In the genomic region with DNA sequence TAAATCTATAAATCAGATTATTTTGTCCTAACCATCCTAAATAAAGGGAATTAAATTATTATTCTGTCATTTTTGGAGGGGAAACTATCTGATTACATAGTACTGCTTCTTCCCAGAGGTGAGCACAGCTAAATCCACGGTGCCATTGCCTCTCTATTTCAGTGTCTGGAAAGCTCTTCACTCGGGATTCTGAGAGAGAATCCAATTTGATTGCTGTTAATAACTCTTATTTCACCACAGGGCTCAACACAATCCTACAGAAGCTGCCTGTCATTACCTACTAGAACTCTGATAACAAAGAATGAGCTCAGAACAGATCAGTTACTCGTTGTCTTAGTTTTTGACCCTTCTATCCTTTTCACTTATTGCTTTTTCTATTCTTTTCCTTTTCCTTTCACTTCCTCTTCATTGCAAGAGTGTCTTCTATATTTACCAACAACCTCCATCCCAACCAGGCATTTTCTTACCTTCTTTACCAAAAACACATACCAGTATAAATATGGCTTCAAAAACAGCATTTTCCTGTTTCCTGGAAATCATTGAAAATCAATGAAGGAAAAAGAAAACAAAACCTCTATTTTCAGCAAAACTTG, we compare ENCODE assay signal across 17 cellular contexts. TPM values are rescaled to one million over a fixed set of nuclear protein-coding genes. Genes with fewer than 3 reads are reported as not detected.
A peak's percentile ranks its signal among the peaks of the same experiment; 100 is the strongest.
DNase-seq lines count a peak whose midpoint lies in the region; ATAC-seq and TF ChIP-seq lines count a peak whose summit lies in the region.
"Had no signal": no experiment of that assay in that cellular context is flagged by ENCODE, and none has a peak within 500 bp of the region (broad histone marks: within the 10 kb centered on the region; RNA-seq: fewer than 3 reads in every experiment).

No MANE protein-coding gene starts in this region.

- no peaks in the 10 kb centered on the region for H3K27me3 ChIP-seq in CD4-positive, alpha-beta T cell (ENCODE audit: control insufficient read depth, insufficient read depth, low read length)
- H3K27me3 ChIP-seq: left lung, thyroid gland had no signal

- peak overlapping the region; percentile 96 for H3K27ac Mint-ChIP-seq in CD4-positive, alpha-beta T cell
- peak overlapping the region; percentile 69 for H3K27ac Mint-ChIP-seq in activated CD4-positive, alpha-beta memory T cell treated with anti-CD3 and anti-CD28 coated beads for 36 hours
- peak overlapping the region in 3 of 6 donors; percentile 0 to 70 (median 69) for H3K27ac Mint-ChIP-seq in naive B cell

- no peak for TF ChIP-seq CTCF in CD4-positive, alpha-beta T cell (IDR thresholded peaks at IDR 0.05)

- peak overlapping the region; percentile 47 for H3K4me3 Mint-ChIP-seq in CD4-positive, alpha-beta T cell
- H3K4me3 Mint-ChIP-seq in activated CD4-positive, alpha-beta memory T cell treated with anti-CD3 and anti-CD28 coated beads for 36 hours: no peak overlapping the region
- peak overlapping the region in 3 of 8 donors; percentile 14 to 43 (median 26) for H3K4me3 Mint-ChIP-seq in naive B cell

- H3K27me3 Mint-ChIP-seq in CD4-positive, alpha-beta T cell: no peaks in the 10 kb centered on the region
- H3K27me3 Mint-ChIP-seq in activated CD4-positive, alpha-beta memory T cell treated with anti-CD3 and anti-CD28 coated beads for 36 hours: no peaks in the 10 kb centered on the region
- H3K27me3 Mint-ChIP-seq in naive B cell: no peaks in the 10 kb centered on the region

- no peak overlapping the region for H3K27ac ChIP-seq in CD4-positive, alpha-beta T cell (ENCODE audit: low read depth, low read length)
- H3K27ac ChIP-seq: A549, C4-2B, left lung, thyroid gland had no signal

- CTCF ChIA-PET in CD4-positive, alpha-beta T cell (lab: Charles Lee): interaction anchor here (0.5 to 9.5 kb wide), 12 partner anchors 8 to 255 kb away, joined by 3 to 208 read pairs (median 4); partner anchors contain the start of gene OXNAD1
- CTCF ChIA-PET in activated CD4-positive, alpha-beta memory T cell treated with anti-CD3 and anti-CD28 coated beads for 36 hours (lab: Charles Lee): interaction anchor here (0.7 to 9.8 kb wide), 8 partner anchors 9 to 30 kb away, joined by 3 to 228 read pairs (median 7); no protein-coding TSS in a partner anchor

- H3K9me3 ChIP-seq in CD4-positive, alpha-beta T cell (ENCODE audit: control insufficient read depth, low read length): peaks cover 10% of the 10 kb centered on the region
- H3K9me3 ChIP-seq: thyroid gland had no signal

- ATAC-seq in activated CD4-positive, CD25-positive, alpha-beta regulatory T cell treated with anti-CD3 and anti-CD28 coated beads, Interleukin-2, amount 50 U/mL, for 24 hours: peak; percentile 15 to 27
- no peak for ATAC-seq in CD4-positive, alpha-beta T cell (ENCODE audit: poor library complexity)
- peak; percentile 37 to 66 for ATAC-seq in naive B cell (ENCODE audit: low read depth in 2 of 2)
- ATAC-seq in HG03139 (IDR thresholded peaks at IDR 0.05; ENCODE audit: unreplicated experiment): no peak
- ATAC-seq in HG02840 (IDR thresholded peaks at IDR 0.05; ENCODE audit: low FRiP score, unreplicated experiment): no peak
- ATAC-seq: A549, esophagus mucosa, left lung had no signal

- no peaks in the 10 kb centered on the region for H3K9me3 Mint-ChIP-seq in CD4-positive, alpha-beta T cell
- H3K9me3 Mint-ChIP-seq in activated CD4-positive, alpha-beta memory T cell treated with anti-CD3 and anti-CD28 coated beads for 36 hours: peaks cover 13% of the 10 kb centered on the region
- H3K9me3 Mint-ChIP-seq in naive B cell: peaks cover 0 to 6% (median 0%) of the 10 kb centered on the region in 7 donors

- peaks cover 94% of the 10 kb centered on the region for H3K36me3 Mint-ChIP-seq in CD4-positive, alpha-beta T cell (ENCODE audit: low read depth)
- H3K36me3 Mint-ChIP-seq in activated CD4-positive, alpha-beta memory T cell treated with anti-CD3 and anti-CD28 coated beads for 36 hours: peaks cover 39% of the 10 kb centered on the region
- peaks cover 11 to 17% of the 10 kb centered on the region in 2 donors for H3K36me3 Mint-ChIP-seq in naive B cell

- POLR2A ChIA-PET in CD4-positive, alpha-beta T cell (lab: Charles Lee): interaction anchor here (1.5 to 9.8 kb wide), 5 partner anchors 9 to 84 kb away, joined by 4 to 211 read pairs (median 23); partner anchors contain the start of genes DPH3 and OXNAD1
- POLR2A ChIA-PET in activated CD4-positive, alpha-beta memory T cell treated with anti-CD3 and anti-CD28 coated beads for 36 hours (lab: Charles Lee): interaction anchor here (1.0 to 1.9 kb wide), 3 partner anchors 9 to 229 kb away, joined by 3 to 5 read pairs (median 3); no protein-coding TSS in a partner anchor

- H3K4me1 Mint-ChIP-seq in CD4-positive, alpha-beta T cell (ENCODE audit: low read depth): peaks cover 91% of the 10 kb centered on the region
- H3K4me1 Mint-ChIP-seq in activated CD4-positive, alpha-beta memory T cell treated with anti-CD3 and anti-CD28 coated beads for 36 hours (ENCODE audit: low read depth): peaks cover 88% of the 10 kb centered on the region
- H3K4me1 Mint-ChIP-seq in naive B cell: peaks cover 28 to 44% (median 32%) of the 10 kb centered on the region in 3 donors

- no peak for DNase-seq in activated CD4-positive, CD25-positive, alpha-beta regulatory T cell treated with anti-CD3 and anti-CD28 coated beads, Interleukin-2, amount 50 U/mL, for 72 hours
- DNase-seq in CD4-positive, alpha-beta T cell: no peak
- DNase-seq in activated CD4-positive, alpha-beta memory T cell treated with anti-CD3 and anti-CD28 coated beads for 36 hours: no peak
- peak; percentile 11 for DNase-seq in naive B cell
- no peak for DNase-seq in stimulated activated CD4-positive, alpha-beta T cell treated with anti-CD3 and anti-CD28 coated beads, Interleukin-4, amount 100 ng/mL, for 4 hours
- DNase-seq: caudate nucleus, Kasumi-1, left lung, NCI-H1436, retina, thyroid gland had no signal

- intact Hi-C loops in CD4-positive, alpha-beta T cell (cut with DNase I, micrococcal nuclease): no loop called here
- intact Hi-C loops in activated CD4-positive, alpha-beta memory T cell treated with anti-CD3 and anti-CD28 coated beads for 36 hours (cut with micrococcal nuclease): no loop called here

RNA-seq across cellular contexts. Expression of gene OXNAD1, which starts 30.4 kb away (rescaled TPM):
- total RNA-seq in CD4-positive, alpha-beta T cell: 100 to 1,000 TPM; 135 TPM
- total RNA-seq in activated CD4-positive, alpha-beta memory T cell treated with anti-CD3 and anti-CD28 coated beads for 36 hours: 10 to 100 TPM; 23.5 to 24.0 TPM
- 10 to 100 TPM in 1 of 6 donors, 1 to 10 TPM in 5; 1.4 to 10.8 (median 6.7) TPM for polyA plus RNA-seq in naive B cell (ENCODE audit: low read depth in 6 of 6)

RNA-seq across cellular contexts. Expression of gene DPH3, which starts 30.7 kb away (rescaled TPM):
- total RNA-seq in CD4-positive, alpha-beta T cell: 10 to 100 TPM; 10.5 to 12.8 TPM
- 10 to 100 TPM; 23.4 TPM for total RNA-seq in activated CD4-positive, alpha-beta memory T cell treated with anti-CD3 and anti-CD28 coated beads for 36 hours
- polyA plus RNA-seq in naive B cell (ENCODE audit: low read depth in 6 of 6): 10 to 100 TPM; 17.2 to 26.4 (median 21.3) TPM

Comparison
In these comparisons a context has a peak if more than half of its experiments do, and no peak if none do; other contexts are left out.
1. ATAC-seq: peak in activated CD4-positive, CD25-positive, alpha-beta regulatory T cell treated with anti-CD3 and anti-CD28 coated beads, Interleukin-2, amount 50 U/mL, for 24 hours (2 of 2) and naive B cell (2 of 2); none in CD4-positive, alpha-beta T cell (single experiment), HG03139 (single experiment) and HG02840 (single experiment).
2. RNA of gene OXNAD1, which starts 30.4 kb away (total RNA-seq): 135 TPM in CD4-positive, alpha-beta T cell; 23.5 to 24.0 TPM in activated CD4-positive, alpha-beta memory T cell treated with anti-CD3 and anti-CD28 coated beads for 36 hours; every median in the first group is over 4 times any median in the second.